ENCODE assay signal across 23 cellular contexts in genomic region chr9:127923046-127923445, GRCh38. TPM values are rescaled to one million over a fixed set of nuclear protein-coding genes. Genes with fewer than 3 reads are reported as not detected.
DNase-seq lines count a peak whose midpoint lies in the region; FAIRE-seq and TF ChIP-seq lines count a peak whose summit lies in the region.
"Had no signal": no experiment of that assay in that cellular context is flagged by ENCODE, and none has a peak within 500 bp of the region (broad histone marks: within the 10 kb centered on the region; RNA-seq: fewer than 3 reads in every experiment).

No MANE protein-coding gene starts in this region.

- peaks cover 3 to 6% of the 10 kb centered on the region in 2 experiments for H3K27me3 ChIP-seq in endothelial cell of umbilical vein (ENCODE audit: control insufficient read depth in 2 of 2, insufficient read depth in 2 of 2, low read length in 2 of 2)
- H3K27me3 ChIP-seq in smooth muscle cell (ENCODE audit: low read depth) = peaks cover 23% of the 10 kb centered on the region
- H3K27me3 ChIP-seq: brain microvascular endothelial cell had no signal

- TF ChIP-seq POLR2A in endothelial cell of umbilical vein (IDR thresholded peaks at IDR 0.05; ENCODE audit: low read depth, low read length) = no peak

- H3K4me2 ChIP-seq in endothelial cell of umbilical vein (ENCODE audit: insufficient read depth, low read length) = no peak overlapping the region
- H3K4me2 ChIP-seq in smooth muscle cell = no peak overlapping the region
- H3K4me2 ChIP-seq: BLaER1 had no signal

- intact Hi-C loops in endothelial cell of umbilical vein (cut with micrococcal nuclease) = no loop called here

- H2AFZ ChIP-seq in endothelial cell of umbilical vein (ENCODE audit: low read depth, low read length) (no peak overlapping the region), smooth muscle cell (ENCODE audit: low read depth) (no peak overlapping the region)

- 73% methylated on average over 6 of the region's 6 CpGs for WGBS in smooth muscle cell (ENCODE audit: low lambda C conversion rate)

- peaks cover 16% of the 10 kb centered on the region for H3F3A ChIP-seq in smooth muscle cell (ENCODE audit: low read depth)

- H3K36me3 ChIP-seq in endothelial cell of umbilical vein (ENCODE audit: control insufficient read depth in 2 of 2, extremely low read depth in 1 of 2, insufficient read depth in 2 of 2, low read length in 2 of 2) (no peaks in the 10 kb centered on the region), smooth muscle cell (ENCODE audit: low read depth) (no peaks in the 10 kb centered on the region)
- H3K36me3 ChIP-seq: BLaER1, brain microvascular endothelial cell, heart left ventricle, stomach had no signal

- no peaks in the 10 kb centered on the region for H3K79me2 ChIP-seq in endothelial cell of umbilical vein (ENCODE audit: control insufficient read depth, insufficient read depth, low read length)
- H3K79me2 ChIP-seq in smooth muscle cell (ENCODE audit: low read depth) = no peaks in the 10 kb centered on the region

- POLR2A ChIA-PET in endothelial cell of umbilical vein (lab: Charles Lee) = no interaction called here

- CTCF ChIA-PET in endothelial cell of umbilical vein (lab: Charles Lee) = interaction anchor here (0.6 to 4.5 kb wide), 7 partner anchors 20 to 333 kb away, joined by 3 to 38 read pairs (median 4); partner anchors contain the start of genes ENG and TOR2A

- TF ChIP-seq CTCF in endothelial cell of umbilical vein (IDR thresholded peaks at IDR 0.05; ENCODE audit: extremely low read depth in 1 of 2, insufficient read depth in 1 of 2, low read depth in 1 of 2, low read length in 2 of 2) (no peak), smooth muscle cell (IDR thresholded peaks at IDR 0.05; ENCODE audit: borderline replicate concordance, insufficient read depth, poor library complexity, severe bottlenecking) (no peak)

- peak; percentile 38 for FAIRE-seq in endothelial cell of umbilical vein (lab: Jason Lieb, UNC)
- FAIRE-seq: colon had no signal

- no TSS peak for BruUV-seq in endothelial cell of umbilical vein (replicated peaks; lab: Mats Ljungman, UMichigan)

- no peak overlapping the region for H3K4me3 ChIP-seq in endothelial cell of umbilical vein (replicated peaks in 1 of 3; ENCODE audit: insufficient read depth in 1 of 3, low read depth in 1 of 3, low read length in 3 of 3)
- H3K4me3 ChIP-seq in smooth muscle cell = no peak overlapping the region
- H3K4me3 ChIP-seq: BLaER1, heart left ventricle, mucosa of descending colon, stomach had no signal

- H3K4me1 ChIP-seq in endothelial cell of umbilical vein (ENCODE audit: control insufficient read depth, extremely low read depth, insufficient read depth, low read length) (peaks cover 15% of the 10 kb centered on the region), smooth muscle cell (ENCODE audit: low read depth) (peaks cover 10% of the 10 kb centered on the region)

- no peaks in the 10 kb centered on the region for H3K9me1 ChIP-seq in endothelial cell of umbilical vein (replicated peaks; ENCODE audit: control insufficient read depth, extremely low read depth, insufficient read depth, low read length)

- H3K9me3 ChIP-seq in endothelial cell of umbilical vein (replicated peaks; ENCODE audit: control insufficient read depth, insufficient read depth, low read length) (no peaks in the 10 kb centered on the region), smooth muscle cell (replicated peaks; ENCODE audit: low read depth) (no peaks in the 10 kb centered on the region)
- H3K9me3 ChIP-seq: BLaER1, heart left ventricle, mucosa of descending colon, stomach had no signal

- no peak overlapping the region for H3K9ac ChIP-seq in endothelial cell of umbilical vein (replicated peaks; ENCODE audit: extremely low read depth, insufficient read depth, low read length)
- H3K9ac ChIP-seq in smooth muscle cell (ENCODE audit: low read depth) = no peak overlapping the region
- H3K9ac ChIP-seq: BLaER1 had no signal

- no peaks in the 10 kb centered on the region for H4K20me1 ChIP-seq in endothelial cell of umbilical vein (replicated peaks; ENCODE audit: control insufficient read depth, extremely low read depth, insufficient read depth, low read length)
- no peaks in the 10 kb centered on the region for H4K20me1 ChIP-seq in smooth muscle cell (ENCODE audit: low read depth)

- dilution Hi-C loops in endothelial cell of umbilical vein (cut with MboI; ENCODE audit: extremely low pct_ligation_motif_present, low sequenced_read_pairs) = no loop called here

- DNase-seq in NCI-H82 (lab: John Stamatoyannopoulos, UW) (peak; percentile 65), NCI-H82 treated with DMSO at 0.1 percent for 48 hours (lab: John Stamatoyannopoulos, UW; ENCODE audit: unreplicated experiment) (no peak), NCI-H524 treated with DMSO at 0.1 percent for 48 hours (lab: John Stamatoyannopoulos, UW) (peak; percentile 80), endothelial cell of umbilical vein (ENCODE audit: low read depth, low spot score) (no peak), smooth muscle cell (lab: John Stamatoyannopoulos, UW; ENCODE audit: unreplicated experiment) (no peak), NCI-H1417 treated with DMSO at 0.1 percent for 48 hours (lab: John Stamatoyannopoulos, UW) (no peak), T1000 (lab: John Stamatoyannopoulos, UW) (no peak)
- DNase-seq in stimulated activated CD4-positive, alpha-beta T cell treated with anti-CD3 and anti-CD28 coated beads, Interleukin-4, amount 100 ng/mL, for 24 hours = no peak
- DNase-seq: activated CD4-positive, alpha-beta T cell treated with anti-CD3 and anti-CD28 coated beads, Interleukin-2, amount 10 ng/mL, durations not matched to agents 24 days and 14 days; activated CD8-positive, alpha-beta memory T cell treated with anti-CD3 and anti-CD28 coated beads, Interleukin-2, amount 50 U/mL, for 4 hours; Calu3; heart left ventricle; immature natural killer cell; KG1; left ventricle myocardium superior; mucosa of descending colon; MV-4-11; NCI-H2029 treated with DMSO at 0.1 percent for 48 hours; stomach had no signal

- H3K27ac ChIP-seq in endothelial cell of umbilical vein (ENCODE audit: insufficient read depth, low read depth, low read length) = no peak overlapping the region
- H3K27ac ChIP-seq in smooth muscle cell (ENCODE audit: low read depth) = peak overlapping the region; percentile 59
- H3K27ac ChIP-seq: 22Rv1, BLaER1, heart left ventricle, stomach had no signal

RNA-seq across cellular contexts. Expression of gene ST6GALNAC4, which starts 6.2 kb away (rescaled TPM):
- total RNA-seq in endothelial cell of umbilical vein = 38.1 and 45.9 TPM in 2 replicates
- polyA plus RNA-seq in endothelial cell of umbilical vein = 85.3 and 108 TPM in 2 replicates
- polyA plus RNA-seq in endothelial cell of umbilical vein (2011; cell fraction: cytosol; rRNA removed) = 44.2 and 64.3 TPM in 2 replicates
- polyA plus RNA-seq in endothelial cell of umbilical vein (2011; cell fraction: nucleus; rRNA removed) = 38.1 and 41.5 TPM in 2 replicates
- polyA plus RNA-seq in endothelial cell of umbilical vein (2012) = 39.9 and 49.4 TPM in 2 replicates
- 38.1 and 51.5 TPM in 2 replicates for polyA minus RNA-seq in endothelial cell of umbilical vein
- 129 TPM for polyA minus RNA-seq in endothelial cell of umbilical vein (2011; cell fraction: cytosol; rRNA and poly(A)+ RNA removed)
- polyA minus RNA-seq in endothelial cell of umbilical vein (2011; cell fraction: nucleus; rRNA and poly(A)+ RNA removed) = 19.7 and 26.7 TPM in 2 replicates
- 5.3 and 22.5 TPM in 2 replicates for total RNA-seq in smooth muscle cell
- 12.1 and 13.6 TPM in 2 replicates for polyA plus RNA-seq in smooth muscle cell

RNA-seq across cellular contexts. Expression of gene PIP5KL1, which starts 7.5 kb away (rescaled TPM):
- total RNA-seq in endothelial cell of umbilical vein = 2.9 and 3.8 TPM in 2 replicates
- 1.5 and 2.3 TPM in 2 replicates for polyA plus RNA-seq in endothelial cell of umbilical vein
- polyA plus RNA-seq in endothelial cell of umbilical vein (2011; cell fraction: cytosol; rRNA removed) = 0.28 and 0.87 TPM in 2 replicates
- 5.1 and 6.2 TPM in 2 replicates for polyA plus RNA-seq in endothelial cell of umbilical vein (2011; cell fraction: nucleus; rRNA removed)
- 0.56 and 1.3 TPM in 2 replicates for polyA plus RNA-seq in endothelial cell of umbilical vein (2012)
- polyA minus RNA-seq in endothelial cell of umbilical vein = 0.42 and 0.83 TPM in 2 replicates
- polyA minus RNA-seq in endothelial cell of umbilical vein (2011; cell fraction: cytosol; rRNA and poly(A)+ RNA removed) = 4.0 TPM
- polyA minus RNA-seq in endothelial cell of umbilical vein (2011; cell fraction: nucleus; rRNA and poly(A)+ RNA removed) = 1.6 and 1.8 TPM in 2 replicates
- total RNA-seq in smooth muscle cell = 1.1 and 9.2 TPM in 2 replicates
- 2.7 and 9.7 TPM in 2 replicates for polyA plus RNA-seq in smooth muscle cell
- total RNA-seq: left ventricle myocardium superior had no signal

RNA-seq across cellular contexts. Expression of gene DPM2, which starts 14.6 kb away (rescaled TPM):
- 41.9 and 47.9 TPM in 2 replicates for total RNA-seq in endothelial cell of umbilical vein
- polyA plus RNA-seq in endothelial cell of umbilical vein = 63.9 and 85.0 TPM in 2 replicates
- polyA plus RNA-seq in endothelial cell of umbilical vein (2011; cell fraction: cytosol; rRNA removed) = 45.5 and 45.9 TPM in 2 replicates
- polyA plus RNA-seq in endothelial cell of umbilical vein (2011; cell fraction: nucleus; rRNA removed) = 31.6 and 39.0 TPM in 2 replicates
- 38.9 and 45.4 TPM in 2 replicates for polyA plus RNA-seq in endothelial cell of umbilical vein (2012)
- polyA minus RNA-seq in endothelial cell of umbilical vein = 39.8 and 52.5 TPM in 2 replicates
- 59.2 TPM for polyA minus RNA-seq in endothelial cell of umbilical vein (2011; cell fraction: cytosol; rRNA and poly(A)+ RNA removed)
- 26.8 and 33.0 TPM in 2 replicates for polyA minus RNA-seq in endothelial cell of umbilical vein (2011; cell fraction: nucleus; rRNA and poly(A)+ RNA removed)
- 23.6 and 26.0 TPM in 2 replicates for total RNA-seq in smooth muscle cell
- polyA plus RNA-seq in smooth muscle cell = 68.5 and 72.8 TPM in 2 replicates

RNA-seq across cellular contexts. Expression of gene ST6GALNAC6, which starts 23.6 kb away (rescaled TPM):
- 43.0 and 43.5 TPM in 2 replicates for total RNA-seq in endothelial cell of umbilical vein
- polyA plus RNA-seq in endothelial cell of umbilical vein = 78.9 and 93.6 TPM in 2 replicates
- 43.5 and 55.9 TPM in 2 replicates for polyA plus RNA-seq in endothelial cell of umbilical vein (2011; cell fraction: cytosol; rRNA removed)
- polyA plus RNA-seq in endothelial cell of umbilical vein (2011; cell fraction: nucleus; rRNA removed) = 78.4 and 100.0 TPM in 2 replicates
- polyA plus RNA-seq in endothelial cell of umbilical vein (2012) = 27.3 and 41.2 TPM in 2 replicates
- 50.1 and 50.4 TPM in 2 replicates for polyA minus RNA-seq in endothelial cell of umbilical vein
- 17.7 TPM for polyA minus RNA-seq in endothelial cell of umbilical vein (2011; cell fraction: cytosol; rRNA and poly(A)+ RNA removed)
- 20.0 and 24.0 TPM in 2 replicates for polyA minus RNA-seq in endothelial cell of umbilical vein (2011; cell fraction: nucleus; rRNA and poly(A)+ RNA removed)
- total RNA-seq in smooth muscle cell = 34.3 and 36.4 TPM in 2 replicates
- polyA plus RNA-seq in smooth muscle cell = 48.8 and 65.8 TPM in 2 replicates

RNA-seq across cellular contexts. Expression of gene AK1, which starts 45.6 kb away (rescaled TPM):
- 113 and 115 TPM in 2 replicates for total RNA-seq in endothelial cell of umbilical vein
- polyA plus RNA-seq in endothelial cell of umbilical vein = 148 and 157 TPM in 2 replicates
- polyA plus RNA-seq in endothelial cell of umbilical vein (2011; cell fraction: cytosol; rRNA removed) = 189 and 191 TPM in 2 replicates
- polyA plus RNA-seq in endothelial cell of umbilical vein (2011; cell fraction: nucleus; rRNA removed) = 108 and 134 TPM in 2 replicates
- 173 and 181 TPM in 2 replicates for polyA plus RNA-seq in endothelial cell of umbilical vein (2012)
- polyA minus RNA-seq in endothelial cell of umbilical vein = 33.5 and 35.7 TPM in 2 replicates
- polyA minus RNA-seq in endothelial cell of umbilical vein (2011; cell fraction: cytosol; rRNA and poly(A)+ RNA removed) = 36.3 TPM
- 5.2 TPM in 2 replicates for polyA minus RNA-seq in endothelial cell of umbilical vein (2011; cell fraction: nucleus; rRNA and poly(A)+ RNA removed)
- total RNA-seq in smooth muscle cell = 22.2 and 52.4 TPM in 2 replicates
- 97.8 and 115 TPM in 2 replicates for polyA plus RNA-seq in smooth muscle cell

Comparison
In these comparisons a context has a peak if more than half of its experiments do, and no peak if none do; other contexts are left out.
1. DNase-seq: peak in NCI-H82 (single experiment) and NCI-H524 treated with DMSO at 0.1 percent for 48 hours (single experiment); none in NCI-H82 treated with DMSO at 0.1 percent for 48 hours (single experiment), endothelial cell of umbilical vein (single experiment), smooth muscle cell (single experiment), NCI-H1417 treated with DMSO at 0.1 percent for 48 hours (single experiment), stimulated activated CD4-positive, alpha-beta T cell treated with anti-CD3 and anti-CD28 coated beads, Interleukin-4, amount 100 ng/mL, for 24 hours (single experiment) and T1000 (single experiment).